ENCODE assay signal across 8 cellular contexts in genomic region chr19:40055049-40055448, GRCh38. TPM values are rescaled to one million over a fixed set of nuclear protein-coding genes. Genes with fewer than 3 reads are reported as not detected.
DNase-seq lines count a peak whose midpoint lies in the region; ATAC-seq lines count a peak whose summit lies in the region.
"Had no signal": no experiment of that assay in that cellular context is flagged by ENCODE, and none has a peak within 500 bp of the region (broad histone marks: within the 10 kb centered on the region; RNA-seq: fewer than 3 reads in every experiment).

No MANE protein-coding gene starts in this region.

- no peak for DNase-seq in activated T-helper 2 cell treated with anti-CD3 and anti-CD28 coated beads, Interferon-gamma antibody, Interleukin-2, Interleukin-4, amounts not matched to agents 10 μg/mL and 5 μg/mL and 100 μg/mL, durations not matched to agents 14 hours and 24 hours and 36 hours (ENCODE audit: low spot score)
- DNase-seq in immature natural killer cell: no peak
- no peak for DNase-seq in HuH-7 (ENCODE audit: low spot score)
- DNase-seq: activated CD4-positive, alpha-beta T cell treated with anti-CD3 and anti-CD28 coated beads, Interleukin-2, amount 50 U/mL, for 1 hour had no signal

- no peak overlapping the region for H3K27ac Mint-ChIP-seq in activated T-helper 2 cell treated with anti-CD3 and anti-CD28 coated beads, Interferon-gamma antibody, Interleukin-2, Interleukin-4, amounts not matched to agents 10 μg/mL and 5 μg/mL and 100 μg/mL, durations not matched to agents 14 hours and 24 hours and 36 hours
- peak overlapping the region in 5 of 6 donors; percentile 93 to 98 (median 96) for H3K27ac Mint-ChIP-seq in immature natural killer cell

- H3K27me3 ChIP-seq in HUES48 (ENCODE audit: control insufficient read depth, insufficient read depth, low read length) (no peaks in the 10 kb centered on the region), stomach smooth muscle (ENCODE audit: control insufficient read depth in 1 of 2, insufficient read depth in 2 of 2, low read length in 2 of 2) (no peaks in the 10 kb centered on the region)

- H3K9me3 ChIP-seq in HUES48 (ENCODE audit: control insufficient read depth, insufficient read depth, low read length) (peaks cover 19% of the 10 kb centered on the region), stomach smooth muscle (ENCODE audit: control insufficient read depth in 2 of 2, low read length in 2 of 2) (peaks cover 3 to 6% of the 10 kb centered on the region in 2 donors)

- peaks cover 7% of the 10 kb centered on the region; the same call in 1 of the 2 replicates for H3K4me1 ChIP-seq in HUES48 (ENCODE audit: control insufficient read depth, insufficient read depth, low read length)
- H3K4me1 ChIP-seq in stomach smooth muscle (ENCODE audit: control insufficient read depth, insufficient read depth, low read length): no peaks in the 10 kb centered on the region

- H3K36me3 ChIP-seq in HUES48 (ENCODE audit: control insufficient read depth, insufficient read depth, low read length) (no peaks in the 10 kb centered on the region), stomach smooth muscle (ENCODE audit: control insufficient read depth in 2 of 2, insufficient read depth in 2 of 2, low read length in 2 of 2) (peaks cover 0 to 3% of the 10 kb centered on the region in 2 donors)

- peaks cover 5% of the 10 kb centered on the region for H3K27me3 Mint-ChIP-seq in activated T-helper 2 cell treated with anti-CD3 and anti-CD28 coated beads, Interferon-gamma antibody, Interleukin-2, Interleukin-4, amounts not matched to agents 10 μg/mL and 5 μg/mL and 100 μg/mL, durations not matched to agents 14 hours and 24 hours and 36 hours (ENCODE audit: low read depth)
- H3K27me3 Mint-ChIP-seq in immature natural killer cell (ENCODE audit: low read depth in 3 of 3): peaks cover 7 to 14% (median 12%) of the 10 kb centered on the region in 3 donors

- H3K4me3 ChIP-seq in HUES48 (ENCODE audit: low read depth, low read length) (peak overlapping the region; percentile 90), stomach smooth muscle (ENCODE audit: low read length in 2 of 2) (peak overlapping the region; percentile 85 to 88)

- intact Hi-C loops in activated T-helper 2 cell treated with anti-CD3 and anti-CD28 coated beads, Interferon-gamma antibody, Interleukin-2, Interleukin-4, amounts not matched to agents 10 μg/mL and 5 μg/mL and 100 μg/mL, durations not matched to agents 14 hours and 24 hours and 36 hours (cut with micrococcal nuclease): loop anchor here (5.0 kb wide), 1 partner anchor 58 kb away; the partner anchor contains the start of gene ZNF546

- no peak overlapping the region for H3K27ac ChIP-seq in HUES48 (ENCODE audit: low read depth, low read length)
- H3K27ac ChIP-seq in stomach smooth muscle (ENCODE audit: low read length): no peak overlapping the region

- H3K36me3 Mint-ChIP-seq in activated T-helper 2 cell treated with anti-CD3 and anti-CD28 coated beads, Interferon-gamma antibody, Interleukin-2, Interleukin-4, amounts not matched to agents 10 μg/mL and 5 μg/mL and 100 μg/mL, durations not matched to agents 14 hours and 24 hours and 36 hours (ENCODE audit: low read depth): peaks cover 54% of the 10 kb centered on the region
- H3K36me3 Mint-ChIP-seq in immature natural killer cell: peaks cover 11 to 18% (median 17%) of the 10 kb centered on the region in 3 donors

- H3K4me3 Mint-ChIP-seq in activated T-helper 2 cell treated with anti-CD3 and anti-CD28 coated beads, Interferon-gamma antibody, Interleukin-2, Interleukin-4, amounts not matched to agents 10 μg/mL and 5 μg/mL and 100 μg/mL, durations not matched to agents 14 hours and 24 hours and 36 hours (ENCODE audit: low read depth): peak overlapping the region; percentile 99
- H3K4me3 Mint-ChIP-seq in immature natural killer cell: peak overlapping the region; percentile 98 to 100 (median 100)

- H3K9me3 Mint-ChIP-seq in activated T-helper 2 cell treated with anti-CD3 and anti-CD28 coated beads, Interferon-gamma antibody, Interleukin-2, Interleukin-4, amounts not matched to agents 10 μg/mL and 5 μg/mL and 100 μg/mL, durations not matched to agents 14 hours and 24 hours and 36 hours: peaks cover 43% of the 10 kb centered on the region
- peaks cover 13 to 16% (median 15%) of the 10 kb centered on the region in 6 donors for H3K9me3 Mint-ChIP-seq in immature natural killer cell

- ATAC-seq in GM21528 (IDR thresholded peaks at IDR 0.05; ENCODE audit: low FRiP score, unreplicated experiment) (no peak), HG03175 (IDR thresholded peaks at IDR 0.05; ENCODE audit: unreplicated experiment) (no peak)

- H3K9ac ChIP-seq in HUES48 (ENCODE audit: low read depth, low read length): no peak overlapping the region
- peak overlapping the region; percentile 77 to 85 for H3K9ac ChIP-seq in stomach smooth muscle (ENCODE audit: low read length in 2 of 2)

- peaks cover 28% of the 10 kb centered on the region for H3K4me1 Mint-ChIP-seq in activated T-helper 2 cell treated with anti-CD3 and anti-CD28 coated beads, Interferon-gamma antibody, Interleukin-2, Interleukin-4, amounts not matched to agents 10 μg/mL and 5 μg/mL and 100 μg/mL, durations not matched to agents 14 hours and 24 hours and 36 hours (ENCODE audit: low read depth)
- peaks cover 46 to 59% of the 10 kb centered on the region in 2 donors for H3K4me1 Mint-ChIP-seq in immature natural killer cell

RNA-seq across cellular contexts. Expression of gene ZNF780B, which starts 1.0 kb away (rescaled TPM):
- total RNA-seq in activated T-helper 2 cell treated with anti-CD3 and anti-CD28 coated beads, Interferon-gamma antibody, Interleukin-2, Interleukin-4, amounts not matched to agents 10 μg/mL and 5 μg/mL and 100 μg/mL, durations not matched to agents 14 hours and 24 hours and 36 hours: 19.5 and 20.5 TPM in 2 replicates
- 10 to 100 TPM in 1 of 3 donors, 1 to 10 TPM in 2; 7.1 to 10.6 (median 9.5) TPM for polyA plus RNA-seq in immature natural killer cell

RNA-seq across cellular contexts. Expression of gene ZNF780A, which starts 35.7 kb away (rescaled TPM):
- total RNA-seq in activated T-helper 2 cell treated with anti-CD3 and anti-CD28 coated beads, Interferon-gamma antibody, Interleukin-2, Interleukin-4, amounts not matched to agents 10 μg/mL and 5 μg/mL and 100 μg/mL, durations not matched to agents 14 hours and 24 hours and 36 hours: 19.9 and 21.3 TPM in 2 replicates
- polyA plus RNA-seq in immature natural killer cell: 10 to 100 TPM in 2 of 3 donors, 1 to 10 TPM in 1; 9.7 to 17.3 (median 12.4) TPM

RNA-seq across cellular contexts. Expression of gene ZNF546, which starts 58.2 kb away (rescaled TPM):
- 4.6 and 5.2 TPM in 2 replicates for total RNA-seq in activated T-helper 2 cell treated with anti-CD3 and anti-CD28 coated beads, Interferon-gamma antibody, Interleukin-2, Interleukin-4, amounts not matched to agents 10 μg/mL and 5 μg/mL and 100 μg/mL, durations not matched to agents 14 hours and 24 hours and 36 hours
- 1 to 10 TPM in 2 of 3 donors, not detected in 1; 2.4 to 2.5 TPM for polyA plus RNA-seq in immature natural killer cell
